8 cellular contexts compared by ENCODE assay signal in the genomic region with DNA sequence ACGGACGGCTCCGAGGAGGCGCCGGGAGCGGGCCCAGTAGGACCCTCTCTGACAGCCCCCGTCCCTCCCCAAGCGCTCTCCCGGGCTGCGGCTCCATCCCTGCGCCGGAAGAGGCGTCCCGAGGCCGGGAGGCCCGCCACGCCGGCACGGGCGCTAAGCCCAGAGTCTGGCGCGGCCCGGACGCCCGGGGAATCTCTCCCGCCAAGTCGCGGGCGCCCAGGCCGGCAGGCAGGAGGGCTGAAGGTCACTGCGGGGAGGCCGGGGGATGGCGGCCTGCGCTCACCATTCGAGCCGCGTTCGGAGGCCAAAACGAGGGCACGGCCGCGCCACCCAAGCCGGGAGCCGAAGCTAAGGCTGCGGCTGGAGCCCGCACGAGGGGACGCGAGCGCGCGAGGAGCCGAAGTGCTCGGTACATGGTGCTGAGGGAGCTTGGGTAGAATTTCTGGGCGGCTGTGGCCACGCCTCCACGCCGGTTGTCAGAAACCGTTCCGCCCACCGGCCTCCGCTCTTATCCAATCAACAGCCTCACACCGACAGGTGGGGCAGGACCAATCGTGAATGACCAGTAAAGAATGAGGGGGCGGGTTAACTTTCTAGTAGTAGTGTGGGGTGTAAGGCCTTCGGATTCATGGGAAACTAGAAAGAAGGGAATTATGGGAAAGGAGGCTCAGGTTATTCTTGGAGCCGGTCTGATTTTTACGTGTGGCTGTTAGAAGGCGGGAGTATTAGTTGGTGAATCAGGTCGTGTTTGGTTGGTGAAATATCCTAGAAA. TPM values are rescaled to one million over a fixed set of nuclear protein-coding genes. Genes with fewer than 3 reads are reported as not detected.
A peak's percentile ranks its signal among the peaks of the same experiment; 100 is the strongest.
DNase-seq lines count a peak whose midpoint lies in the region; ATAC-seq, FAIRE-seq and TF ChIP-seq lines count a peak whose summit lies in the region.

TSS of gene FH (minus strand) at position 448 of the 772 bp plus-strand sequence. CDS start at position 415, 33 bp downstream.

- peak within 1 kb of the TSS; percentile 95 for H2AFZ ChIP-seq in smooth muscle cell (ENCODE audit: low read depth)

- H3K9ac ChIP-seq in smooth muscle cell (ENCODE audit: low read depth): peak within 1 kb of the TSS; percentile 77

- no peak for FAIRE-seq in bronchial epithelial cell (lab: Jason Lieb, UNC)

- no peaks in the 10 kb centered on the region for H3K9me3 ChIP-seq in smooth muscle cell (replicated peaks; ENCODE audit: low read depth)

- WGBS in smooth muscle cell (ENCODE audit: low lambda C conversion rate): under 1% methylated on average over 62 of the region's 70 CpGs

- H3K27me3 ChIP-seq in bronchial epithelial cell (ENCODE audit: control insufficient read depth, insufficient read depth, low read length) (no peaks in the 10 kb centered on the region), smooth muscle cell (ENCODE audit: low read depth) (peaks cover 22% of the 10 kb centered on the region)

- ATAC-seq in GM18907 (IDR thresholded peaks at IDR 0.05; ENCODE audit: unreplicated experiment) (peak; percentile 99), HG03159 (IDR thresholded peaks at IDR 0.05; ENCODE audit: unreplicated experiment) (peak; percentile 99)

- peak within 1 kb of the TSS; percentile 68 for H3K27ac ChIP-seq in smooth muscle cell (ENCODE audit: low read depth)

- H3F3A ChIP-seq in smooth muscle cell (ENCODE audit: low read depth): no peaks in the 10 kb centered on the region

- H3K4me2 ChIP-seq in smooth muscle cell: peak within 1 kb of the TSS; percentile 96

- CTCF ChIA-PET in AG04449 (lab: Yijun Ruan, JAX): interaction anchor here (0.7 to 1.7 kb wide), 7 partner anchors 9 to 329 kb away, joined by 3 to 4 read pairs (median 3); partner anchors contain the start of genes EXO1 and KMO

- no peak for TF ChIP-seq CTCF in AG04449 (IDR thresholded peaks at IDR 0.05; ENCODE audit: insufficient read depth, low read length, missing control alignments)
- no peak for TF ChIP-seq CTCF in WI38 (IDR thresholded peaks at IDR 0.05; ENCODE audit: low read depth, low read length)
- no peak for TF ChIP-seq CTCF in bronchial epithelial cell (IDR thresholded peaks at IDR 0.05; ENCODE audit: insufficient read depth, low read length, severe bottlenecking)
- TF ChIP-seq CTCF in smooth muscle cell (IDR thresholded peaks at IDR 0.05; ENCODE audit: borderline replicate concordance, insufficient read depth, poor library complexity, severe bottlenecking): no peak

- peaks cover 20% of the 10 kb centered on the region for H3K4me1 ChIP-seq in smooth muscle cell (ENCODE audit: low read depth)

- H3K4me3 ChIP-seq in AG04449 (ENCODE audit: low read depth, low read length): peak within 1 kb of the TSS; percentile 81
- H3K4me3 ChIP-seq in WI38 (ENCODE audit: low read depth, low read length): peak within 1 kb of the TSS; percentile 84
- H3K4me3 ChIP-seq in bronchial epithelial cell (ENCODE audit: low read depth, low read length): peak within 1 kb of the TSS; percentile 94
- peak within 1 kb of the TSS; percentile 70 for H3K4me3 ChIP-seq in smooth muscle cell

- peaks cover 31% of the 10 kb centered on the region for H3K79me2 ChIP-seq in smooth muscle cell (ENCODE audit: low read depth)

- peaks cover 4% of the 10 kb centered on the region for H4K20me1 ChIP-seq in smooth muscle cell (ENCODE audit: low read depth)

- H3K36me3 ChIP-seq in bronchial epithelial cell (ENCODE audit: control insufficient read depth, insufficient read depth, low read length): no peaks in the 10 kb centered on the region
- H3K36me3 ChIP-seq in smooth muscle cell (ENCODE audit: low read depth): peaks cover under 1% of the 10 kb centered on the region

- DNase-seq in AG04449 (ENCODE audit: low read depth, low spot score) (peak; percentile 88), NCI-H2227 treated with DMSO at 0.1 percent for 48 hours (lab: John Stamatoyannopoulos, UW) (peak; percentile 98), bronchial epithelial cell (ENCODE audit: low read depth) (peak; percentile 97), iPS-NIHi7 (ENCODE audit: extremely low spot score) (peak; percentile 94), smooth muscle cell (lab: John Stamatoyannopoulos, UW; ENCODE audit: unreplicated experiment) (peak; percentile 71)

- POLR2A ChIA-PET in AG04449 (lab: Yijun Ruan, JAX): interaction anchor here (0.7 to 1.5 kb wide), 5 partner anchors 8 to 328 kb away, joined by 3 to 6 read pairs (median 4); partner anchors contain the start of gene EXO1

RNA-seq across cellular contexts. Expression of gene FH, which starts in this region (rescaled TPM):
- total RNA-seq in bronchial epithelial cell (33.7 and 41.1 TPM in 2 replicates), smooth muscle cell (53.1 and 75.6 TPM in 2 replicates)
- 46.5 and 57.7 TPM in 2 replicates for polyA plus RNA-seq in smooth muscle cell

Comparison
In these comparisons a context has a peak if more than half of its experiments do, and no peak if none do; other contexts are left out.
1. Peak in every context shown above with its lines: DNase-seq, ATAC-seq, H3K4me3 ChIP-seq and H3K27ac ChIP-seq.